13 cellular contexts compared by ENCODE assay signal in the genomic region with DNA sequence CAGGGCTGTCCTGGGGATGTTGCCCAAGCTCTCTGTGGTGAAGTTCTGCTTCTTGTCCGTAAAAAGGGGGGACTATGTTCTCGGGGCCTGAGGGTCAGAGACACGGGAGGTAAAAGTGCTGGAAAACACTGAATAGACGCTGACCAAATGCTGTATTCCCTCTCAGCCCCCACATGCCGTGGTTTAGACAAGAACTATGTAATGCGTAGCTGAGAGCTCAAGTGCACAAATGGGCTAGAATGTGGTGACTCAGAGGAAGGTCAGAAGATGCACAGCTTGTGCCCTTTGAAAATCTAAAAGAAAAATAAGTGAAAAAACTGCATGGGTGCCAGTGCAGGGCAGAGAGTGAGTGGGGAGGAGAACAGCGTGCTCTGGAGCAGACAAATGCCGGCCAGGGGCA.
A peak's percentile ranks its signal among the peaks of the same experiment; 100 is the strongest.
DNase-seq lines count a peak whose midpoint lies in the region; ATAC-seq and TF ChIP-seq lines count a peak whose summit lies in the region.
"Had no signal": no experiment of that assay in that cellular context is flagged by ENCODE, and none has a peak within 500 bp of the region (broad histone marks: within the 10 kb centered on the region; RNA-seq: fewer than 3 reads in every experiment).

No MANE protein-coding gene starts in this region.

- CTCF ChIA-PET in activated CD4-positive, alpha-beta memory T cell treated with anti-CD3 and anti-CD28 coated beads, Interleukin-2, amount 10 ng/mL, durations not matched to agents 7 days and 5 days (lab: Charles Lee) = no interaction called here

- H3K9me3 ChIP-seq in colonic mucosa = no peaks in the 10 kb centered on the region
- H3K9me3 ChIP-seq: lower lobe of right lung, transverse colon had no signal

- H3K4me3 Mint-ChIP-seq in brain = no peak overlapping the region
- H3K4me3 Mint-ChIP-seq in activated CD4-positive, alpha-beta memory T cell treated with anti-CD3 and anti-CD28 coated beads, Interleukin-2, amount 10 ng/mL, durations not matched to agents 7 days and 5 days = no peak overlapping the region
- H3K4me3 Mint-ChIP-seq: activated T-cell treated with anti-CD3 and anti-CD28 coated beads, Interleukin-2, amount 50 U/mL, for 24 hours; central memory CD8-positive, alpha-beta T cell had no signal

- intact Hi-C loops in colonic mucosa (cut with DNase I) = no loop called here

- H3K9ac ChIP-seq in colonic mucosa (ENCODE audit: low read depth in 2 of 2, low read length in 2 of 2) = no peak overlapping the region

- no peak overlapping the region for H3K4me3 ChIP-seq in colonic mucosa
- H3K4me3 ChIP-seq: lower lobe of right lung, transverse colon had no signal

- no peak overlapping the region for H3K27ac ChIP-seq in colonic mucosa
- H3K27ac ChIP-seq: lower lobe of right lung, transverse colon had no signal

- H3K27me3 Mint-ChIP-seq in brain = no peaks in the 10 kb centered on the region
- no peaks in the 10 kb centered on the region for H3K27me3 Mint-ChIP-seq in activated CD4-positive, alpha-beta memory T cell treated with anti-CD3 and anti-CD28 coated beads, Interleukin-2, amount 10 ng/mL, durations not matched to agents 7 days and 5 days
- H3K27me3 Mint-ChIP-seq: activated T-cell treated with anti-CD3 and anti-CD28 coated beads, Interleukin-2, amount 50 U/mL, for 24 hours; central memory CD8-positive, alpha-beta T cell had no signal

- H3K4me1 ChIP-seq in colonic mucosa = no peaks in the 10 kb centered on the region

- no peaks in the 10 kb centered on the region for H3K36me3 Mint-ChIP-seq in brain
- no peaks in the 10 kb centered on the region for H3K36me3 Mint-ChIP-seq in activated CD4-positive, alpha-beta memory T cell treated with anti-CD3 and anti-CD28 coated beads, Interleukin-2, amount 10 ng/mL, durations not matched to agents 7 days and 5 days (ENCODE audit: low read depth)

- H3K9me3 Mint-ChIP-seq in brain = peaks cover 0 to 5% (median 0%) of the 10 kb centered on the region in 5 experiments
- no peaks in the 10 kb centered on the region for H3K9me3 Mint-ChIP-seq in activated CD4-positive, alpha-beta memory T cell treated with anti-CD3 and anti-CD28 coated beads, Interleukin-2, amount 10 ng/mL, durations not matched to agents 7 days and 5 days
- H3K9me3 Mint-ChIP-seq: activated T-cell treated with anti-CD3 and anti-CD28 coated beads, Interleukin-2, amount 50 U/mL, for 24 hours; central memory CD8-positive, alpha-beta T cell had no signal

- ATAC-seq in HG02852 (IDR thresholded peaks at IDR 0.05; ENCODE audit: unreplicated experiment) = no peak
- ATAC-seq: lower lobe of right lung had no signal

- no peaks in the 10 kb centered on the region for H3K27me3 ChIP-seq in colonic mucosa
- H3K27me3 ChIP-seq: transverse colon had no signal

- H3K4me1 Mint-ChIP-seq in brain = peaks cover 35% of the 10 kb centered on the region
- H3K4me1 Mint-ChIP-seq in activated CD4-positive, alpha-beta memory T cell treated with anti-CD3 and anti-CD28 coated beads, Interleukin-2, amount 10 ng/mL, durations not matched to agents 7 days and 5 days = peaks cover 3% of the 10 kb centered on the region

- DNase-seq in AG08396 (ENCODE audit: low spot score) (peak; percentile 42), HT1080 (ENCODE audit: low read depth) (peak; percentile 67), kidney tubule cell (ENCODE audit: low spot score) (peak; percentile 25), colonic mucosa (no peak), hippocampal formation (lab: John Stamatoyannopoulos, UW) (no peak)
- no peak for DNase-seq in activated CD4-positive, alpha-beta memory T cell treated with anti-CD3 and anti-CD28 coated beads, Interleukin-2, amount 10 ng/mL, durations not matched to agents 7 days and 5 days
- DNase-seq: activated T-cell treated with anti-CD3 and anti-CD28 coated beads, Interleukin-2, amount 50 U/mL, for 24 hours; lower lobe of right lung; Right ventricle myocardium superior; transverse colon had no signal

- peak overlapping the region in 3 of 5 experiments; percentile 23 to 73 (median 66) for H3K27ac Mint-ChIP-seq in brain
- no peak overlapping the region for H3K27ac Mint-ChIP-seq in activated CD4-positive, alpha-beta memory T cell treated with anti-CD3 and anti-CD28 coated beads, Interleukin-2, amount 10 ng/mL, durations not matched to agents 7 days and 5 days
- H3K27ac Mint-ChIP-seq: activated T-cell treated with anti-CD3 and anti-CD28 coated beads, Interleukin-2, amount 50 U/mL, for 24 hours had no signal

- POLR2A ChIA-PET in activated CD4-positive, alpha-beta memory T cell treated with anti-CD3 and anti-CD28 coated beads, Interleukin-2, amount 10 ng/mL, durations not matched to agents 7 days and 5 days (lab: Charles Lee) = interaction anchor here (1.1 kb wide), 1 partner anchor 14 kb away, joined by 3 read pairs; no protein-coding TSS in a partner anchor

- TF ChIP-seq CTCF in brain (conservative IDR thresholded peaks at IDR 0.05) = no peak
- no peak for TF ChIP-seq CTCF in colonic mucosa (IDR thresholded peaks at IDR 0.05)

- no peaks in the 10 kb centered on the region for H3K36me3 ChIP-seq in colonic mucosa
- H3K36me3 ChIP-seq: lower lobe of right lung, transverse colon had no signal

Comparison
In these comparisons a context has a peak if more than half of its experiments do, and no peak if none do; other contexts are left out.
1. DNase-seq: peak in AG08396 (single experiment), HT1080 (single experiment) and kidney tubule cell (single experiment); none in activated CD4-positive, alpha-beta memory T cell treated with anti-CD3 and anti-CD28 coated beads, Interleukin-2, amount 10 ng/mL, durations not matched to agents 7 days and 5 days (single experiment), colonic mucosa (single experiment) and hippocampal formation (0 of 2).